ENCODE assay signal across 1 cellular context in the genomic region with DNA sequence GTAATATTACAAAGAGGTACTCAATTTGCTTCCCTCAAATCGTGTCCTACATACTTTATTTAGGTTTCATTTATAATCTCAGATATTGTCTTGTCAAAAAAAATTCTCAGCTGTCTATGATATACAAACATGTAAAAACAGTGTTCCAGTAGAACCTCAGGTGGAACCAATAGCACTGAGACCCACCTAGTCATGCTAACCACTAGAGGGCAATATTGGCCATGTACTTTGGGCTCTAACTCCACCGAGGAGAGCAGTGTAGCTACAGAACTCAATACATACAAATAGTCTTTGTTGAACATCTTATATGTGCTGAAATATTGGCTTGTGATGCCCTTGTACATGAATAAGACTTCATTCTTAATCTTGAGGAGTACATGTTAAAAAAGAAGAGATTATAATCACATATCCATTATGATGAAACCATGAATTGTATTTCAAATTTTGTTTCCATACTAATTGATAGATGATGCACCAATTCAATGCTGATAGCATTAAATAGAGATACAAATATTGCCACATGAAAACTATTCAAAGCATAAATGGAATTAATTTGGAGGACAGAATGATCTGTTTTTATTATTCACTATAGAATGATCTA.
TF ChIP-seq lines count a peak whose summit lies in the region.

No MANE protein-coding gene starts in this region.

TF ChIP-seq in GM23338, 12 proteins besides CTCF, POLR2A, EP300 and RAD21 (continued from another document):
- no peak for TF ChIP-seq REST (IDR thresholded peaks at IDR 0.05; ENCODE audit: unreplicated experiment)
- no peak for TF ChIP-seq ZNF331 (CRISPR knock-in tag; IDR thresholded peaks at IDR 0.05; ENCODE audit: low read depth)
- TF ChIP-seq, protein P1, sequence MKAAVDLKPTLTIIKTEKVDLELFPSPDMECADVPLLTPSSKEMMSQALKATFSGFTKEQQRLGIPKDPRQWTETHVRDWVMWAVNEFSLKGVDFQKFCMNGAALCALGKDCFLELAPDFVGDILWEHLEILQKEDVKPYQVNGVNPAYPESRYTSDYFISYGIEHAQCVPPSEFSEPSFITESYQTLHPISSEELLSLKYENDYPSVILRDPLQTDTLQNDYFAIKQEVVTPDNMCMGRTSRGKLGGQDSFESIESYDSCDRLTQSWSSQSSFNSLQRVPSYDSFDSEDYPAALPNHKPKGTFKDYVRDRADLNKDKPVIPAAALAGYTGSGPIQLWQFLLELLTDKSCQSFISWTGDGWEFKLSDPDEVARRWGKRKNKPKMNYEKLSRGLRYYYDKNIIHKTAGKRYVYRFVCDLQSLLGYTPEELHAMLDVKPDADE (IDR thresholded peaks at IDR 0.05), result no peak
TF ChIP-seq in GM23338: peak in this region for 0.
